ENCODE assay signal across 18 cellular contexts in the genomic region with DNA sequence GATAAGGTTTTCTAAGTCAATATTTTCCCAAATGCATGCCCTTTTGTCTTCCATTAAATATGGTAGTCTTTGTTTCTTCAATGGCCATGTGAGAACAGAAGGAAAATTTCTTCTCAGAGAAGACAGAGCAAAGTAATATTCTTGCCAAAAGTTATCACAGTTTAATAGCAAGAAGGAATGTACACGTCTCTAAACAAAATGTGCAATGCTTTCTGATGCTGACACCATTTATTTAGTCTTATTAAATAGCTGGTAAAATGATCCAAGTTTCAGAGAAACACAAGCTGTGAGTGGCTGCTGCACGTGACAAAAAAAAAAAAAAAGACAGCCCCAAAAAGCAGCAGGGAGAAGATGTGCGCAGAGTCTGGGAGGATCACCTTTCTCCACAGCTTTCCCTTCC.
"Had no signal": no experiment of that assay in that cellular context is flagged by ENCODE, and none has a peak within 500 bp of the region (broad histone marks: within the 10 kb centered on the region; RNA-seq: fewer than 3 reads in every experiment).

No MANE protein-coding gene starts in this region.

- DNase-seq: effector memory CD8-positive, alpha-beta T cell; esophagus squamous epithelium; gastrocnemius medialis; immature natural killer cell; left ventricle myocardium inferior; mesenchymal stem cell; midbrain; posterior cingulate gyrus; right cardiac atrium; stimulated activated CD4-positive, alpha-beta T cell treated with anti-CD3 and anti-CD28 coated beads, Interleukin-2, amount 100 ng/mL, for 48 hours; stimulated activated naive CD4-positive, alpha-beta T cell treated with Interleukin-2 at 50 U/mL for 16 hours; trophoblast cell had no signal

- H3K36me3 ChIP-seq: esophagus squamous epithelium, gastrocnemius medialis, left ventricle myocardium inferior had no signal

- H3K27ac Mint-ChIP-seq: dendritic cell treated with granulocyte-macrophage colony-stimulating factor and Interleukin-4, amounts not matched to agents 40 ng/mL and 50 ng/mL, for 4 days; effector memory CD8-positive, alpha-beta T cell; immature natural killer cell; natural killer cell treated with Interleukin-12 subunit alpha and Interleukin-12 subunit beta and Interleukin-15 and Interleukin-18, amount 100 ng/mL, for 72 hours had no signal

- H3K4me1 ChIP-seq: gastrocnemius medialis had no signal

- H3K27me3 ChIP-seq: esophagus squamous epithelium, gastrocnemius medialis had no signal

- H3K4me1 Mint-ChIP-seq: central memory CD8-positive, alpha-beta T cell; immature natural killer cell had no signal

- ATAC-seq: effector memory CD8-positive, alpha-beta T cell; gastrocnemius medialis; natural killer cell treated with Interleukin-12 subunit alpha and Interleukin-12 subunit beta and Interleukin-15 and Interleukin-18, amount 100 ng/mL, for 72 hours had no signal

- H3K27ac ChIP-seq: epithelial cell of prostate, gastrocnemius medialis, left ventricle myocardium inferior had no signal

- H3K27me3 Mint-ChIP-seq: central memory CD8-positive, alpha-beta T cell; dendritic cell treated with granulocyte-macrophage colony-stimulating factor and Interleukin-4, amounts not matched to agents 40 ng/mL and 50 ng/mL, for 4 days; natural killer cell treated with Interleukin-12 subunit alpha and Interleukin-12 subunit beta and Interleukin-15 and Interleukin-18, amount 100 ng/mL, for 72 hours had no signal

- H3K4me3 Mint-ChIP-seq: central memory CD8-positive, alpha-beta T cell; dendritic cell treated with granulocyte-macrophage colony-stimulating factor and Interleukin-4, amounts not matched to agents 40 ng/mL and 50 ng/mL, for 4 days; effector memory CD8-positive, alpha-beta T cell; immature natural killer cell; natural killer cell treated with Interleukin-12 subunit alpha and Interleukin-12 subunit beta and Interleukin-15 and Interleukin-18, amount 100 ng/mL, for 72 hours had no signal

- H3K4me3 ChIP-seq: esophagus squamous epithelium, gastrocnemius medialis, left ventricle myocardium inferior, lung, smooth muscle cell had no signal

- H3K36me3 Mint-ChIP-seq: immature natural killer cell; natural killer cell treated with Interleukin-12 subunit alpha and Interleukin-12 subunit beta and Interleukin-15 and Interleukin-18, amount 100 ng/mL, for 72 hours had no signal

- H3K4me2 ChIP-seq: smooth muscle cell had no signal

- H3K9me3 ChIP-seq: esophagus squamous epithelium, gastrocnemius medialis, left ventricle myocardium inferior had no signal

- H3K9me3 Mint-ChIP-seq: central memory CD8-positive, alpha-beta T cell had no signal
